1 cellular context compared by ENCODE assay signal in the genomic region with DNA sequence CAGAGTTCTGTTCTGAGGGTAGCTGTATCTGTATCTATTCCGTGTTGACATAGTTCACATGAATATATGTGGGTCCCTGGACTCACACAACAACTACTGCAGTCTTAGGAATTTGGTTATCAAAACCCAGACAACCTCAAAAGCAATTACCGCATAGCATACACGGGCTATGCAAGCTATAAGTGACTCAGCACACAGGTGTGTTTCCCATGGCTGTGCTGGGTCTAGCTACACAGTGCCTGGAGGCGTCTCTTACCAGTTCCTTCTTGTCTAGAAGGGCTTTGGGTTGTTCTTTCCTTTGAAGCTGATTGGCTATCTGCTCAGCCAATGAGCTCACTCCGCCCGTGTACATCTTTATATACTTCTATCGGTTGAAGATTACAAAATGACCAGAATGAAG.
TF ChIP-seq lines count a peak whose summit lies in the region.

No MANE protein-coding gene starts in this region.

TF ChIP-seq in IMR-90, 13 proteins besides CTCF, POLR2A, EP300 and RAD21 (continued from another document):
- TF ChIP-seq, protein P1, sequence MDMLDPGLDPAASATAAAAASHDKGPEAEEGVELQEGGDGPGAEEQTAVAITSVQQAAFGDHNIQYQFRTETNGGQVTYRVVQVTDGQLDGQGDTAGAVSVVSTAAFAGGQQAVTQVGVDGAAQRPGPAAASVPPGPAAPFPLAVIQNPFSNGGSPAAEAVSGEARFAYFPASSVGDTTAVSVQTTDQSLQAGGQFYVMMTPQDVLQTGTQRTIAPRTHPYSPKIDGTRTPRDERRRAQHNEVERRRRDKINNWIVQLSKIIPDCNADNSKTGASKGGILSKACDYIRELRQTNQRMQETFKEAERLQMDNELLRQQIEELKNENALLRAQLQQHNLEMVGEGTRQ (IDR thresholded peaks at IDR 0.05; ENCODE audit: low read depth, low read length), result no peak
- TF ChIP-seq MAZ (IDR thresholded peaks at IDR 0.05; ENCODE audit: borderline replicate concordance, low read depth, low read length) (no peak), SMC3 (IDR thresholded peaks at IDR 0.05; ENCODE audit: low read depth, low read length) (no peak), RCOR1 (IDR thresholded peaks at IDR 0.05; ENCODE audit: insufficient replicate concordance, low read length) (no peak)
